Comparison of ENCODE assay signal across 21 cellular contexts in the genomic region with DNA sequence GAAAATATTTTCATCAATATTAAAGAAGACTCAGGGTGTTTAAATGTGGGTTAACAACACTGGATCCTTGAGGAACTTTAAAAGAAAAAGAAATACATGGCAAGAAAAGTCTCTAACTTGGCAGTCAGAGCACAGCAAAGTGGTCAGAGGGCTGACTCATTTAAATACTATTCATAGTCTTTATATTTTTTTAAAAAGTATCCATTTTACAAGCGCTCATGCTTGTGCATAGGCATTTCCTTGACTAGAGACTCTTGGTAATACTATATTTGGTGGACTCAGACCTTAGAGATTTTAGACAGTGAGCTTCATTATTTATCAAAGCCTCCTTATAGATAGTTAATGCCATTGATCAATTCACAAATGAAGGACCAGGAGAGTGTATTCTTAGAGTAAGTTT.
DNase-seq lines count a peak whose midpoint lies in the region; ATAC-seq, FAIRE-seq and TF ChIP-seq lines count a peak whose summit lies in the region.
"Had no signal": no experiment of that assay in that cellular context is flagged by ENCODE, and none has a peak within 500 bp of the region (broad histone marks: within the 10 kb centered on the region; RNA-seq: fewer than 3 reads in every experiment).

No MANE protein-coding gene starts in this region.

- CTCF ChIA-PET in activated CD4-positive, alpha-beta memory T cell treated with anti-CD3 and anti-CD28 coated beads, Interleukin-2, amount 10 ng/mL, durations not matched to agents 7 days and 5 days (lab: Charles Lee), result no interaction called here

- FAIRE-seq in H54 (lab: Jason Lieb, UNC), result no peak
- FAIRE-seq: A549 had no signal

- DNase-seq in H54 (ENCODE audit: insufficient read length, low spot score), result peak; percentile 12
- DNase-seq in astrocyte of the cerebellum (ENCODE audit: low read depth), result peak; percentile 64
- DNase-seq in glomerular visceral epithelial cell (ENCODE audit: extremely low spot score), result peak; percentile 38
- DNase-seq in activated CD4-positive, alpha-beta memory T cell treated with anti-CD3 and anti-CD28 coated beads, Interleukin-2, amount 10 ng/mL, durations not matched to agents 7 days and 5 days, result no peak
- DNase-seq in NCI-H69 (lab: John Stamatoyannopoulos, UW), result no peak
- DNase-seq: activated CD8-positive, alpha-beta T cell treated with anti-CD3 and anti-CD28 coated beads, Interleukin-2, amount 10 ng/mL, durations not matched to agents 7 days and 5 days; activated naive CD8-positive, alpha-beta T cell treated with anti-CD3 and anti-CD28 coated beads, Interleukin-2, amount 50 U/mL, for 24 hours; immature natural killer cell; natural killer cell; NCI-H2081 treated with DMSO at 0.1 percent for 48 hours; NCI-H524 treated with DMSO at 0.1 percent for 48 hours; stimulated activated naive CD4-positive, alpha-beta T cell treated with Interleukin-2 at 50 U/mL for 16 hours; upper lobe of left lung had no signal

- no peaks in the 10 kb centered on the region for H3K27me3 ChIP-seq in ACC112 (ENCODE audit: insufficient read depth, low read length)
- H3K27me3 ChIP-seq: upper lobe of left lung had no signal

- H2AFZ ChIP-seq in ACC112 (ENCODE audit: low read length, unreplicated experiment), result peak overlapping the region; percentile 44

- no peaks in the 10 kb centered on the region for H3K36me3 ChIP-seq in ACC112 (ENCODE audit: insufficient read depth, low read length)
- H3K36me3 ChIP-seq: HAP-1, prostate gland, upper lobe of left lung had no signal

- no peaks in the 10 kb centered on the region for H3K79me2 ChIP-seq in ACC112 (ENCODE audit: control insufficient read depth, insufficient read depth, low read length, unreplicated experiment)

- no peaks in the 10 kb centered on the region for H3K27me3 Mint-ChIP-seq in activated CD4-positive, alpha-beta memory T cell treated with anti-CD3 and anti-CD28 coated beads, Interleukin-2, amount 10 ng/mL, durations not matched to agents 7 days and 5 days

- H3K4me3 Mint-ChIP-seq in activated CD4-positive, alpha-beta memory T cell treated with anti-CD3 and anti-CD28 coated beads, Interleukin-2, amount 10 ng/mL, durations not matched to agents 7 days and 5 days, result no peak overlapping the region
- H3K4me3 Mint-ChIP-seq: activated CD8-positive, alpha-beta T cell treated with anti-CD3 and anti-CD28 coated beads, Interleukin-2, amount 10 ng/mL, durations not matched to agents 7 days and 5 days; activated naive CD8-positive, alpha-beta T cell treated with anti-CD3 and anti-CD28 coated beads, Interleukin-2, amount 50 U/mL, for 24 hours; activated T-helper 1 cell treated with anti-CD3 and anti-CD28 coated beads, Interleukin-12 subunit alpha, Interleukin-12 subunit beta, Interleukin-2, Interleukin-4 antibody, amounts not matched to agents 30 ng/mL and 10 ng/mL and 1 ng/mL, durations not matched to agents 14 hours and 24 hours and 36 hours; immature natural killer cell; natural killer cell had no signal

- H3K4me1 Mint-ChIP-seq in activated CD4-positive, alpha-beta memory T cell treated with anti-CD3 and anti-CD28 coated beads, Interleukin-2, amount 10 ng/mL, durations not matched to agents 7 days and 5 days, result no peaks in the 10 kb centered on the region
- H3K4me1 Mint-ChIP-seq: activated naive CD8-positive, alpha-beta T cell treated with anti-CD3 and anti-CD28 coated beads, Interleukin-2, amount 50 U/mL, for 24 hours; immature natural killer cell; natural killer cell had no signal

- TF ChIP-seq CTCF in astrocyte of the cerebellum (IDR thresholded peaks at IDR 0.05; ENCODE audit: low read depth, low read length, missing control alignments), result no peak

- in situ Hi-C loops in astrocyte of the cerebellum (cut with HindIII; ENCODE audit: low sequenced_read_pairs), result no loop called here

- H3K27ac ChIP-seq in ACC112 (ENCODE audit: low read depth, low read length), result peak overlapping the region; percentile 7; the same call in 1 of the 2 replicates
- H3K27ac ChIP-seq: A549, prostate gland, upper lobe of left lung had no signal

- no peaks in the 10 kb centered on the region for H3K36me3 Mint-ChIP-seq in activated CD4-positive, alpha-beta memory T cell treated with anti-CD3 and anti-CD28 coated beads, Interleukin-2, amount 10 ng/mL, durations not matched to agents 7 days and 5 days (ENCODE audit: low read depth)
- H3K36me3 Mint-ChIP-seq: immature natural killer cell, natural killer cell had no signal

- H3K4me3 ChIP-seq in ACC112 (ENCODE audit: low read depth, low read length), result no peak overlapping the region
- H3K4me3 ChIP-seq in astrocyte of the cerebellum (ENCODE audit: low read depth, low read length), result no peak overlapping the region
- H3K4me3 ChIP-seq: A549, HAP-1, lung, prostate gland, upper lobe of left lung had no signal

- H3K9me3 Mint-ChIP-seq in activated CD4-positive, alpha-beta memory T cell treated with anti-CD3 and anti-CD28 coated beads, Interleukin-2, amount 10 ng/mL, durations not matched to agents 7 days and 5 days, result no peaks in the 10 kb centered on the region
- H3K9me3 Mint-ChIP-seq: activated naive CD8-positive, alpha-beta T cell treated with anti-CD3 and anti-CD28 coated beads, Interleukin-2, amount 50 U/mL, for 24 hours; activated T-helper 1 cell treated with anti-CD3 and anti-CD28 coated beads, Interleukin-12 subunit alpha, Interleukin-12 subunit beta, Interleukin-2, Interleukin-4 antibody, amounts not matched to agents 30 ng/mL and 10 ng/mL and 1 ng/mL, durations not matched to agents 14 hours and 24 hours and 36 hours had no signal

- H3K27ac Mint-ChIP-seq in activated CD4-positive, alpha-beta memory T cell treated with anti-CD3 and anti-CD28 coated beads, Interleukin-2, amount 10 ng/mL, durations not matched to agents 7 days and 5 days, result no peak overlapping the region
- H3K27ac Mint-ChIP-seq: activated CD8-positive, alpha-beta T cell treated with anti-CD3 and anti-CD28 coated beads, Interleukin-2, amount 10 ng/mL, durations not matched to agents 7 days and 5 days; activated naive CD8-positive, alpha-beta T cell treated with anti-CD3 and anti-CD28 coated beads, Interleukin-2, amount 50 U/mL, for 24 hours; activated T-helper 1 cell treated with anti-CD3 and anti-CD28 coated beads, Interleukin-12 subunit alpha, Interleukin-12 subunit beta, Interleukin-2, Interleukin-4 antibody, amounts not matched to agents 30 ng/mL and 10 ng/mL and 1 ng/mL, durations not matched to agents 14 hours and 24 hours and 36 hours; immature natural killer cell; natural killer cell had no signal

- POLR2A ChIA-PET in activated CD4-positive, alpha-beta memory T cell treated with anti-CD3 and anti-CD28 coated beads, Interleukin-2, amount 10 ng/mL, durations not matched to agents 7 days and 5 days (lab: Charles Lee), result no interaction called here

- peaks cover 8% of the 10 kb centered on the region for H3K4me1 ChIP-seq in ACC112 (ENCODE audit: control insufficient read depth, insufficient read depth, low read length, unreplicated experiment)
- H3K4me1 ChIP-seq: A549, prostate gland, upper lobe of left lung had no signal

- ATAC-seq in HG03175 (IDR thresholded peaks at IDR 0.05; ENCODE audit: unreplicated experiment) (no peak), GM21576 (IDR thresholded peaks at IDR 0.05; ENCODE audit: unreplicated experiment) (no peak)
- ATAC-seq: A549; activated CD8-positive, alpha-beta T cell treated with anti-CD3 and anti-CD28 coated beads, Interleukin-2, amount 10 ng/mL, durations not matched to agents 7 days and 5 days; activated naive CD8-positive, alpha-beta T cell treated with anti-CD3 and anti-CD28 coated beads, Interleukin-2, amount 50 U/mL, for 24 hours; natural killer cell had no signal

- no peak for TF ChIP-seq POLR2A in H54 (IDR thresholded peaks at IDR 0.05; ENCODE audit: low read depth, low read length)

Comparison
In these comparisons a context has a peak if more than half of its experiments do, and no peak if none do; other contexts are left out.
1. DNase-seq: peak in H54 (single experiment), astrocyte of the cerebellum (single experiment) and glomerular visceral epithelial cell (single experiment); none in activated CD4-positive, alpha-beta memory T cell treated with anti-CD3 and anti-CD28 coated beads, Interleukin-2, amount 10 ng/mL, durations not matched to agents 7 days and 5 days (single experiment) and NCI-H69 (single experiment).